Comparison of ENCODE assay signal across 1 cellular context in genomic region chr16:57985204-57986121, GRCh38.
TF ChIP-seq lines count a peak whose summit lies in the region.

No MANE protein-coding gene starts in this region.

TF ChIP-seq in K562, 482 proteins besides CTCF, POLR2A, EP300 and RAD21:
- TF ChIP-seq HMGN3 (IDR thresholded peaks at IDR 0.05; ENCODE audit: borderline replicate concordance, extremely low read depth, insufficient read length, low read depth, low read length) (peak; percentile 56), MBD2 (IDR thresholded peaks at IDR 0.05; ENCODE audit: borderline replicate concordance, low read depth) (0 out of 2 replicates have a peak, but pooled peaks have one; percentile 6), MYNN (IDR thresholded peaks at IDR 0.05) (0 out of 2 replicates have a peak, but pooled peaks have one; percentile 4), MYNN (CRISPR knock-in tag; IDR thresholded peaks at IDR 0.05) (no peak), ZNF263 (CRISPR knock-in tag; IDR thresholded peaks at IDR 0.05; ENCODE audit: borderline replicate concordance) (peak; percentile 45), PHF8 (IDR thresholded peaks at IDR 0.05; ENCODE audit: borderline replicate concordance, low read length) (peak; percentile 31; the same call in 1 of the 2 replicates), ZNF175 (CRISPR knock-in tag; IDR thresholded peaks at IDR 0.05; ENCODE audit: low read depth) (no peak), MTA3 (IDR thresholded peaks at IDR 0.05; ENCODE audit: borderline replicate concordance) (peak; percentile 26; the same call in 1 of the 2 replicates), HMG20A (CRISPR knock-in tag; conservative IDR thresholded peaks at IDR 0.05) (no peak), MGA (IDR thresholded peaks at IDR 0.05) (no peak), PRDM10 (IDR thresholded peaks at IDR 0.05; ENCODE audit: partially characterized antibody) (peak; percentile 69), CTBP1 (IDR thresholded peaks at IDR 0.05; ENCODE audit: borderline replicate concordance) (0 out of 2 replicates have a peak, but pooled peaks have one; percentile 9), MAZ (CRISPR knock-in tag; conservative IDR thresholded peaks at IDR 0.05 in 1 of 2, IDR thresholded peaks at IDR 0.05 in 1 of 2) (0 out of 4 replicates have a peak, but pooled peaks of 1 of the 2 experiments have one; percentile 1), NR2F6 (CRISPR knock-in tag; IDR thresholded peaks at IDR 0.05) (no peak), ZBTB7A (IDR thresholded peaks at IDR 0.05; ENCODE audit: borderline replicate concordance, control insufficient read depth, low read depth, low read length) (peak; percentile 67)
